ENCODE assay signal across 10 cellular contexts in the genomic region with DNA sequence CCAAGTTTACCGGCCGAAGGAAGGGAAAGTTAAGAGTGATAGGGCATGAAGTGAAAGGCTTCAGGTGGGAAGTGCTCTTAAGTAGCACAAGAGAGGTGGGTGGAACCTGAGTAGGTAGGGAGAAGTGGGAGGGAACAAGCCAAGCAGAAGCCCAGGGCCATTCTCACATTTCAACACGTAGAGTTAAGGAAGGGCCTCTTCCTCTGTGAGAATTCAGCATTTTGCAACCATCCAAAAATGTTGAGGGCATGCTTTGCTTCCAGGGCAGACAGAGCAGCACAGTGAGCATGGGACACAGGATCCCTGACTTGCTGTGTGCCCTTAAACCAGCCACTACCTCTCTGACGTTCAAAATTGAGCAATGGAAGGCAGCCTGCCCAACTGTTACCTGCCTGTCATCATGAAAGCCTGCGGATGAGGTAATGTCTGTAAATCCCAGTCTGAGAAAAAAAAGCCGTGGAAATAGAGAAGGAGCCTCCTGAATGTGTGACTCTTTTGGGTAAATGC. TPM values are rescaled to one million over a fixed set of nuclear protein-coding genes. Genes with fewer than 3 reads are reported as not detected.
A peak's percentile ranks its signal among the peaks of the same experiment; 100 is the strongest.
DNase-seq lines count a peak whose midpoint lies in the region; ATAC-seq and TF ChIP-seq lines count a peak whose summit lies in the region.
"Had no signal": no experiment of that assay in that cellular context is flagged by ENCODE, and none has a peak within 500 bp of the region (broad histone marks: within the 10 kb centered on the region; RNA-seq: fewer than 3 reads in every experiment).

No MANE protein-coding gene starts in this region.

- H4K8ac ChIP-seq in mesendoderm (ENCODE audit: low read depth, low read length), result no peak overlapping the region

- H3K36me3 Mint-ChIP-seq in activated naive CD8-positive, alpha-beta T cell, result peaks cover 18% of the 10 kb centered on the region

- H3K9me2 ChIP-seq in DOHH2 (replicated peaks; ENCODE audit: control insufficient read depth, low read length), result no peaks in the 10 kb centered on the region
- H3K9me2 ChIP-seq: SK-N-SH had no signal

- peaks cover 67% of the 10 kb centered on the region for H3K36me3 ChIP-seq in DOHH2 (ENCODE audit: control insufficient read depth, low read length)
- no peaks in the 10 kb centered on the region for H3K36me3 ChIP-seq in KMS-11 (ENCODE audit: insufficient read depth)
- no peaks in the 10 kb centered on the region for H3K36me3 ChIP-seq in mesendoderm (ENCODE audit: control insufficient read depth, insufficient read depth, low read length)
- no peaks in the 10 kb centered on the region for H3K36me3 ChIP-seq in gastrocnemius medialis

- peak overlapping the region; percentile 99 for H3K4me2 ChIP-seq in DOHH2 (ENCODE audit: low read length)
- H3K4me2 ChIP-seq in KMS-11, result peak overlapping the region; percentile 82; the same call in 1 of the 2 replicates
- H3K4me2 ChIP-seq in mesendoderm (ENCODE audit: low read length), result no peak overlapping the region
- H3K4me2 ChIP-seq: SK-N-SH had no signal

- no peak overlapping the region for H2BK15ac ChIP-seq in mesendoderm (replicated peaks; ENCODE audit: low read depth)

- H2AFZ ChIP-seq in KMS-11 (ENCODE audit: low read depth), result no peak overlapping the region

- in situ Hi-C loops in gastrocnemius medialis (cut with MboI; ENCODE audit: low sequenced_read_pairs in 4 of 4), result no loop called here

- H3K4ac ChIP-seq in mesendoderm (ENCODE audit: low read depth, low read length), result no peak overlapping the region

- H3F3A ChIP-seq in DOHH2 (ENCODE audit: control insufficient read depth, insufficient read depth), result peaks cover 30% of the 10 kb centered on the region

- DNase-seq in mesendoderm, result peak; percentile 84
- DNase-seq in left colon, result no peak
- no peak for DNase-seq in activated effector memory CD4-positive, alpha-beta T cell treated with anti-CD3 and anti-CD28 coated beads, Interleukin-2, amount 50 U/mL, for 16 hours
- no peak for DNase-seq in gastrocnemius medialis
- DNase-seq: SK-N-SH had no signal

- H3K4me3 Mint-ChIP-seq in activated naive CD8-positive, alpha-beta T cell, result peak overlapping the region; percentile 87

- TF ChIP-seq POLR2A in gastrocnemius medialis (IDR thresholded peaks at IDR 0.05), result no peak

- H3K4me3 ChIP-seq in DOHH2 (ENCODE audit: low read length) (peak overlapping the region; percentile 93), KMS-11 (IDR thresholded peaks at IDR 0.05; ENCODE audit: insufficient read depth, low read depth, low read length) (no peak overlapping the region), mesendoderm (ENCODE audit: low read length) (no peak overlapping the region), gastrocnemius medialis (no peak overlapping the region)
- H3K4me3 ChIP-seq: skin epidermis had no signal

- H3K18ac ChIP-seq in mesendoderm (ENCODE audit: low read length), result no peak overlapping the region

- H4K20me1 ChIP-seq in DOHH2 (ENCODE audit: control insufficient read depth, insufficient read depth, low read depth, low read length) (no peaks in the 10 kb centered on the region), KMS-11 (ENCODE audit: insufficient read depth) (no peaks in the 10 kb centered on the region)

- H2BK5ac ChIP-seq in mesendoderm (ENCODE audit: low read length), result no peak overlapping the region

- H3K27ac ChIP-seq in DOHH2 (ENCODE audit: low read depth, low read length), result peak overlapping the region; percentile 98
- no peak overlapping the region for H3K27ac ChIP-seq in KMS-11
- no peak overlapping the region for H3K27ac ChIP-seq in mesendoderm (ENCODE audit: low read depth, low read length)
- peak overlapping the region in 1 of 4 donors; percentile 73 for H3K27ac ChIP-seq in gastrocnemius medialis

- H2AK5ac ChIP-seq in mesendoderm (ENCODE audit: low read length), result no peak overlapping the region

- no peaks in the 10 kb centered on the region for H3K27me3 Mint-ChIP-seq in activated naive CD8-positive, alpha-beta T cell

- peaks cover 2% of the 10 kb centered on the region; the same call in 1 of the 2 replicates for H3K9me3 ChIP-seq in DOHH2 (ENCODE audit: control insufficient read depth, insufficient read depth, low read length)
- no peaks in the 10 kb centered on the region for H3K9me3 ChIP-seq in gastrocnemius medialis
- H3K9me3 ChIP-seq: SK-N-SH had no signal

- H3K9me3 Mint-ChIP-seq in activated naive CD8-positive, alpha-beta T cell (ENCODE audit: low read depth), result no peaks in the 10 kb centered on the region

- H3K79me2 ChIP-seq in DOHH2 (ENCODE audit: control insufficient read depth, low read length), result peaks cover 84% of the 10 kb centered on the region
- peaks cover 56% of the 10 kb centered on the region for H3K79me2 ChIP-seq in KMS-11 (ENCODE audit: insufficient read depth, low read depth)
- H3K79me2 ChIP-seq in mesendoderm (ENCODE audit: control insufficient read depth, insufficient read depth, low read length), result peaks cover 1% of the 10 kb centered on the region

- H3K23ac ChIP-seq in mesendoderm (ENCODE audit: low read length), result no peak overlapping the region

- H3K56ac ChIP-seq in mesendoderm (ENCODE audit: low read length), result peak overlapping the region; percentile 65

- no peak overlapping the region for H3K9ac ChIP-seq in KMS-11
- H3K9ac ChIP-seq in mesendoderm (ENCODE audit: low read length), result no peak overlapping the region
- H3K9ac ChIP-seq: SK-N-SH had no signal

- H3K27me3 ChIP-seq in DOHH2 (ENCODE audit: control insufficient read depth, low read length), result no peaks in the 10 kb centered on the region
- H3K27me3 ChIP-seq in KMS-11 (ENCODE audit: insufficient read depth, low read depth), result no peaks in the 10 kb centered on the region
- H3K27me3 ChIP-seq in mesendoderm (ENCODE audit: insufficient read depth, low read length, poor library complexity), result no peaks in the 10 kb centered on the region
- no peaks in the 10 kb centered on the region for H3K27me3 ChIP-seq in gastrocnemius medialis

- H2BK120ac ChIP-seq in mesendoderm (ENCODE audit: low read depth, low read length), result no peak overlapping the region

- TF ChIP-seq CTCF in DOHH2 (IDR thresholded peaks at IDR 0.05; ENCODE audit: low read depth, low read length, poor library complexity, severe bottlenecking), result no peak
- TF ChIP-seq CTCF in KMS-11 (conservative IDR thresholded peaks at IDR 0.05; ENCODE audit: low read depth, low read length), result no peak
- no peak for TF ChIP-seq CTCF in gastrocnemius medialis (IDR thresholded peaks at IDR 0.05 in 4 of 5, conservative IDR thresholded peaks at IDR 0.05 in 1 of 5)

- intact Hi-C loops in left colon (cut with DNase I, micrococcal nuclease) (no loop called here), gastrocnemius medialis (cut with DNase I; ENCODE audit: low total_unique reads) (no loop called here)

- H3K4me1 ChIP-seq in DOHH2 (ENCODE audit: control insufficient read depth, low read length) (peaks cover 89% of the 10 kb centered on the region), KMS-11 (ENCODE audit: low read depth, poor library complexity, severe bottlenecking) (peaks cover 77% of the 10 kb centered on the region), mesendoderm (ENCODE audit: control insufficient read depth, low read depth, low read length) (peaks cover 4% of the 10 kb centered on the region), gastrocnemius medialis (peaks cover 8 to 14% of the 10 kb centered on the region in 2 donors)

- peak overlapping the region; percentile 98 for H3K27ac Mint-ChIP-seq in activated naive CD8-positive, alpha-beta T cell

- WGBS in mesendoderm (ENCODE audit: extremely low coverage, insufficient coverage, low lambda C conversion rate), result no CpG with 5 or more reads among the region's 6 CpGs

- H3K79me1 ChIP-seq in mesendoderm (ENCODE audit: low read length), result peaks cover 1% of the 10 kb centered on the region

- H4K5ac ChIP-seq in mesendoderm (ENCODE audit: low read length), result no peak overlapping the region

- H3K4me1 Mint-ChIP-seq in activated naive CD8-positive, alpha-beta T cell (ENCODE audit: low read depth), result peaks cover 85% of the 10 kb centered on the region

- no peak for ATAC-seq in HG02642 (IDR thresholded peaks at IDR 0.05; ENCODE audit: poor library complexity, unreplicated experiment)
- no peak for ATAC-seq in left colon
- ATAC-seq in gastrocnemius medialis, result no peak

RNA-seq across cellular contexts. Expression of a gene that starts 3.3 kb away (rescaled TPM):
- polyA plus RNA-seq in mesendoderm (2013, experiment 1 of 2), result 37.7 TPM
- polyA plus RNA-seq in mesendoderm (2013, experiment 2 of 2), result 37.3 TPM
- total RNA-seq in left colon, result 10 to 100 TPM; 25.5 to 36.0 TPM
- 10 to 100 TPM in 2 of 4 donors, 1 to 10 TPM in 2; 5.9 to 15.5 (median 10.7) TPM for total RNA-seq in gastrocnemius medialis
